Comparison of ENCODE assay signal across 14 cellular contexts in the genomic region with DNA sequence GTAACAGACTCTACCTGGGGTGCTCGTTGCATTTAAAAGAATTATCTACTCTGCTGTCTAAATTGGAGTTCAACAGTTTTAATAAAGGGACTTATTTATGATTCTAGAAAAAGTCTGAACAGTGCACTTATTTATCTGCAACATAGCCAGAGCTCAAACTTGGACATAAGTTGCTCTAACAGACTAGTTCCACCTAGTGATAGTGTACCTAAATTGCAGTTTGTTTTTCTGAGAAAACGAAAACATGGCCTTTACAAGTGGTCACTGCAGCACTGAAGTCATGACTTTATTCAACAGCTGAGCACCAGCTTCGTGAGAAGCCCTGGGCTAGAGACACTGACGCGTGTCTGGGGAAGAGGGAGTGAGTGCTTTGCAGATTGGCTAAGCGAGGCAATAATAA.
DNase-seq lines count a peak whose midpoint lies in the region; ATAC-seq and TF ChIP-seq lines count a peak whose summit lies in the region.
"Had no signal": no experiment of that assay in that cellular context is flagged by ENCODE, and none has a peak within 500 bp of the region (broad histone marks: within the 10 kb centered on the region; RNA-seq: fewer than 3 reads in every experiment).

No MANE protein-coding gene starts in this region.

- ATAC-seq in left ventricle myocardium superior (no peak), HG03097 (IDR thresholded peaks at IDR 0.05; ENCODE audit: low FRiP score, unreplicated experiment) (no peak)
- ATAC-seq in activated naive CD8-positive, alpha-beta T cell treated with anti-CD3 and anti-CD28 coated beads, Interleukin-2, amount 50 U/mL, for 24 hours: no peak
- ATAC-seq: activated CD8-positive, alpha-beta memory T cell treated with anti-CD3 and anti-CD28 coated beads, Interleukin-2, amount 10 ng/mL, durations not matched to agents 7 days and 5 days; T-helper 17 cell had no signal

- H3K27me3 ChIP-seq in left ventricle myocardium inferior (ENCODE audit: low read depth) (no peaks in the 10 kb centered on the region), sigmoid colon (no peaks in the 10 kb centered on the region)
- H3K27me3 ChIP-seq: transverse colon had no signal

- intact Hi-C loops in left ventricle myocardium inferior (cut with micrococcal nuclease): no loop called here
- intact Hi-C loops in left ventricle myocardium superior (cut with micrococcal nuclease): no loop called here
- intact Hi-C loops in sigmoid colon (cut with DNase I): no loop called here

- H3K36me3 Mint-ChIP-seq in activated naive CD8-positive, alpha-beta T cell treated with anti-CD3 and anti-CD28 coated beads, Interleukin-2, amount 50 U/mL, for 24 hours (ENCODE audit: low read depth): no peaks in the 10 kb centered on the region
- H3K36me3 Mint-ChIP-seq: activated CD8-positive, alpha-beta memory T cell treated with anti-CD3 and anti-CD28 coated beads, Interleukin-2, amount 10 ng/mL, durations not matched to agents 7 days and 5 days had no signal

- no peak overlapping the region for H3K4me3 Mint-ChIP-seq in activated naive CD8-positive, alpha-beta T cell treated with anti-CD3 and anti-CD28 coated beads, Interleukin-2, amount 50 U/mL, for 24 hours
- H3K4me3 Mint-ChIP-seq: activated CD8-positive, alpha-beta memory T cell treated with anti-CD3 and anti-CD28 coated beads, Interleukin-2, amount 10 ng/mL, durations not matched to agents 7 days and 5 days; T-helper 17 cell had no signal

- no peaks in the 10 kb centered on the region for H3K4me1 ChIP-seq in left ventricle myocardium inferior
- H3K4me1 ChIP-seq in sigmoid colon: no peaks in the 10 kb centered on the region
- H3K4me1 ChIP-seq: BLaER1, transverse colon had no signal

- H3K9me3 ChIP-seq in left ventricle myocardium inferior (replicated peaks): no peaks in the 10 kb centered on the region
- H3K9me3 ChIP-seq in sigmoid colon: no peaks in the 10 kb centered on the region
- H3K9me3 ChIP-seq: BLaER1, transverse colon had no signal

- no peak for TF ChIP-seq POLR2A in sigmoid colon (IDR thresholded peaks at IDR 0.05)

- H3K27ac ChIP-seq in left ventricle myocardium inferior (replicated peaks) (no peak overlapping the region), sigmoid colon (no peak overlapping the region)
- H3K27ac ChIP-seq: BLaER1, epithelial cell of prostate, transverse colon had no signal

- WGBS in sigmoid colon, 2 donors: 13 to 33% methylated on average over 6 of the region's 6 CpGs

- H3K4me1 Mint-ChIP-seq in activated naive CD8-positive, alpha-beta T cell treated with anti-CD3 and anti-CD28 coated beads, Interleukin-2, amount 50 U/mL, for 24 hours: no peaks in the 10 kb centered on the region
- H3K4me1 Mint-ChIP-seq: activated CD8-positive, alpha-beta memory T cell treated with anti-CD3 and anti-CD28 coated beads, Interleukin-2, amount 10 ng/mL, durations not matched to agents 7 days and 5 days; T-helper 17 cell had no signal

- H3K4me3 ChIP-seq in left ventricle myocardium inferior (no peak overlapping the region), sigmoid colon (no peak overlapping the region)
- H3K4me3 ChIP-seq: BLaER1, transverse colon had no signal

- DNase-seq in left ventricle myocardium inferior (no peak), left ventricle myocardium superior (no peak), SK-N-DZ (ENCODE audit: low spot score) (peak; percentile 28), kidney glomerular epithelial cell (lab: John Stamatoyannopoulos, UW) (peak; percentile 1), A172 (ENCODE audit: low spot score) (no peak), sigmoid colon (no peak)
- no peak for DNase-seq in activated naive CD8-positive, alpha-beta T cell treated with anti-CD3 and anti-CD28 coated beads, Interleukin-2, amount 50 U/mL, for 24 hours
- DNase-seq: activated CD8-positive, alpha-beta memory T cell treated with anti-CD3 and anti-CD28 coated beads, Interleukin-2, amount 10 ng/mL, durations not matched to agents 7 days and 5 days; IMR-90; T-helper 17 cell; transverse colon had no signal

- TF ChIP-seq EP300 in sigmoid colon (IDR thresholded peaks at IDR 0.05): no peak

- H3K27ac Mint-ChIP-seq in activated naive CD8-positive, alpha-beta T cell treated with anti-CD3 and anti-CD28 coated beads, Interleukin-2, amount 50 U/mL, for 24 hours: no peak overlapping the region
- H3K27ac Mint-ChIP-seq: activated CD8-positive, alpha-beta memory T cell treated with anti-CD3 and anti-CD28 coated beads, Interleukin-2, amount 10 ng/mL, durations not matched to agents 7 days and 5 days; T-helper 17 cell had no signal

- no peaks in the 10 kb centered on the region for H3K27me3 Mint-ChIP-seq in activated naive CD8-positive, alpha-beta T cell treated with anti-CD3 and anti-CD28 coated beads, Interleukin-2, amount 50 U/mL, for 24 hours
- H3K27me3 Mint-ChIP-seq: activated CD8-positive, alpha-beta memory T cell treated with anti-CD3 and anti-CD28 coated beads, Interleukin-2, amount 10 ng/mL, durations not matched to agents 7 days and 5 days; T-helper 17 cell had no signal

- H3K36me3 ChIP-seq in left ventricle myocardium inferior: no peaks in the 10 kb centered on the region
- H3K36me3 ChIP-seq in sigmoid colon: no peaks in the 10 kb centered on the region
- H3K36me3 ChIP-seq: BLaER1, transverse colon had no signal

- no peaks in the 10 kb centered on the region for H3K9me3 Mint-ChIP-seq in activated naive CD8-positive, alpha-beta T cell treated with anti-CD3 and anti-CD28 coated beads, Interleukin-2, amount 50 U/mL, for 24 hours

- TF ChIP-seq CTCF in left ventricle myocardium inferior (IDR thresholded peaks at IDR 0.05; ENCODE audit: borderline replicate concordance): peak; percentile 24
- TF ChIP-seq CTCF in sigmoid colon (IDR thresholded peaks at IDR 0.05): no peak

Comparison
In these comparisons a context has a peak if more than half of its experiments do, and no peak if none do; other contexts are left out.
1. DNase-seq: peak in SK-N-DZ (single experiment) and kidney glomerular epithelial cell (single experiment); none in left ventricle myocardium inferior (single experiment), left ventricle myocardium superior (single experiment), A172 (single experiment), sigmoid colon (single experiment) and activated naive CD8-positive, alpha-beta T cell treated with anti-CD3 and anti-CD28 coated beads, Interleukin-2, amount 50 U/mL, for 24 hours (single experiment).